In the genomic region with DNA sequence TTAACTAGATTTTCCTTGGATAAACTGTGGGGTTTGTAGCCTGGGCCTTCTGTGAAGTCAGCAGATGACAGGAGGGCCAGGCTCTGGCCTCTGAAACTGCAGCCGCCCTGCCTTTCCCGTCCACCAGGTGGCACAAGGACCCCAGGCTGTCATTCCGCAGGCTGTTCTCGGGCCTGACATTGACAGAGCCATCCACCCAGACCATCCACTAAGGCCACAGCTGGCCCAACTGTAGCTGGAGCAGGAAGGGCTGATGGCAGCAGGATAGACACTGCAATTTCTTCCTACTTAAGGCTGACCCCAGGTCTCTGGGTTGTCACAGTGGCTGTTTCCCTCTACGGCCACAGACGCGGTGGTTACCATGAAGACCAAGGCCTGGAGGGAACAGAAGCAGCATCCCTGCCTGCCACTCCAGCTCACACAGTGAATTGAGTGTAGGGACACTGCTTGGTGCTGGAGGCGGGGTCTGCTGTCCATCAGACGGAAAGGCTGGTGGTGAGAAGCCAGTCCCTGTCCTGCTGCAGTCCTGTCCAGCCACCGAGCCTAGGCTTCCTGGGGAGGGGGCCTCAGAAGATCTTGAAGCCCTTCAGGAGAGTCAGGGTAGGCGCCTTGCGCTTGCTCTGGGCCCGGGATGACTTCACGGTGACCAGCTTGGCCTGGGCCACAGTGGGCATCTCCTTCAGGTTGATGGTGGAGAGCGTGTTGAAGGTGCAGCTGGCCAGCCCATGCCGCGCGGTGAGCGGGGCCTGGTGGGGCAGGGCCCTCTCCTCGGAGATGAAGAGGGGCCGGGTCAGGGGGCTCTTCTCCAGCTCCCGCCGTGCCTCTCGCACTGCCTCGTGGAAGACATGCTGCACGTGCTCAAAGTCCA, we compare ENCODE assay signal across 1 cellular context.
A peak's percentile ranks its signal among the peaks of the same experiment; 100 is the strongest.
TF ChIP-seq lines count a peak whose summit lies in the region.

No MANE protein-coding gene starts in this region.

TF ChIP-seq in HepG2, 621 proteins besides CTCF, POLR2A, EP300 and RAD21 (continues in another document):
- TF ChIP-seq, protein P1, sequence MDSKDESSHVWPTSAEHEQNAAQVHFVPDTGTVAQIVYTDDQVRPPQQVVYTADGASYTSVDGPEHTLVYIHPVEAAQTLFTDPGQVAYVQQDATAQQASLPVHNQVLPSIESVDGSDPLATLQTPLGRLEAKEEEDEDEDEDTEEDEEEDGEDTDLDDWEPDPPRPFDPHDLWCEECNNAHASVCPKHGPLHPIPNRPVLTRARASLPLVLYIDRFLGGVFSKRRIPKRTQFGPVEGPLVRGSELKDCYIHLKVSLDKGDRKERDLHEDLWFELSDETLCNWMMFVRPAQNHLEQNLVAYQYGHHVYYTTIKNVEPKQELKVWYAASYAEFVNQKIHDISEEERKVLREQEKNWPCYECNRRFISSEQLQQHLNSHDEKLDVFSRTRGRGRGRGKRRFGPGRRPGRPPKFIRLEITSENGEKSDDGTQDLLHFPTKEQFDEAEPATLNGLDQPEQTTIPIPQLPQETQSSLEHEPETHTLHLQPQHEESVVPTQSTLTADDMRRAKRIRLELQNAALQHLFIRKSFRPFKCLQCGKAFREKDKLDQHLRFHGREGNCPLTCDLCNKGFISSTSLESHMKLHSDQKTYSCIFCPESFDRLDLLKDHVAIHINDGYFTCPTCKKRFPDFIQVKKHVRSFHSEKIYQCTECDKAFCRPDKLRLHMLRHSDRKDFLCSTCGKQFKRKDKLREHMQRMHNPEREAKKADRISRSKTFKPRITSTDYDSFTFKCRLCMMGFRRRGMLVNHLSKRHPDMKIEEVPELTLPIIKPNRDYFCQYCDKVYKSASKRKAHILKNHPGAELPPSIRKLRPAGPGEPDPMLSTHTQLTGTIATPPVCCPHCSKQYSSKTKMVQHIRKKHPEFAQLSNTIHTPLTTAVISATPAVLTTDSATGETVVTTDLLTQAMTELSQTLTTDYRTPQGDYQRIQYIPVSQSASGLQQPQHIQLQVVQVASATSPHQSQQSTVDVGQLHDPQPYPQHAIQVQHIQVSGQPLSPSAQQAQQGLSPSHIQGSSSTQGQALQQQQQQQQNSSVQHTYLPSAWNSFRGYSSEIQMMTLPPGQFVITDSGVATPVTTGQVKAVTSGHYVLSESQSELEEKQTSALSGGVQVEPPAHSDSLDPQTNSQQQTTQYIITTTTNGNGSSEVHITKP (CRISPR knock-in tag; IDR thresholded peaks at IDR 0.05; ENCODE audit: low read depth) = 0 out of 2 replicates have a peak, but pooled peaks have one; percentile 40
- TF ChIP-seq, protein P2, sequence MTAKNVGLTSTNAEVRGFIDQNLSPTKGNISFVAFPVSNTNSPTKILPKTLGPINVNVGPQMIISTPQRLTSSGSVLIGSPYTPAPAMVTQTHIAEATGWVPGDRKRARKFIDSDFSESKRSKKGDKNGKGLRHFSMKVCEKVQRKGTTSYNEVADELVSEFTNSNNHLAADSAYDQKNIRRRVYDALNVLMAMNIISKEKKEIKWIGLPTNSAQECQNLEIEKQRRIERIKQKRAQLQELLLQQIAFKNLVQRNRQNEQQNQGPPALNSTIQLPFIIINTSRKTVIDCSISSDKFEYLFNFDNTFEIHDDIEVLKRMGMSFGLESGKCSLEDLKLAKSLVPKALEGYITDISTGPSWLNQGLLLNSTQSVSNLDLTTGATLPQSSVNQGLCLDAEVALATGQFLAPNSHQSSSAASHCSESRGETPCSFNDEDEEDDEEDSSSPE (CRISPR knock-in tag; IDR thresholded peaks at IDR 0.05) = no peak
- TF ChIP-seq, protein P3, sequence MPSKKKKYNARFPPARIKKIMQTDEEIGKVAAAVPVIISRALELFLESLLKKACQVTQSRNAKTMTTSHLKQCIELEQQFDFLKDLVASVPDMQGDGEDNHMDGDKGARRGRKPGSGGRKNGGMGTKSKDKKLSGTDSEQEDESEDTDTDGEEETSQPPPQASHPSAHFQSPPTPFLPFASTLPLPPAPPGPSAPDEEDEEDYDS (CRISPR knock-in tag; IDR thresholded peaks at IDR 0.05) = 0 out of 2 replicates have a peak, but pooled peaks have one; percentile 18
- TF ChIP-seq ZNF460 (CRISPR knock-in tag; IDR thresholded peaks at IDR 0.05; ENCODE audit: borderline replicate concordance) (no peak), ZNF24 (IDR thresholded peaks at IDR 0.05) (no peak), ZNF30 (CRISPR knock-in tag; IDR thresholded peaks at IDR 0.05) (no peak), ZFP62 (CRISPR knock-in tag; IDR thresholded peaks at IDR 0.05) (no peak), HDAC2 (CRISPR knock-in tag; IDR thresholded peaks at IDR 0.05) (peak; percentile 29; the same call in 1 of the 2 replicates), NR1H2 (CRISPR knock-in tag; IDR thresholded peaks at IDR 0.05; ENCODE audit: borderline replicate concordance, low read depth) (no peak), HNF4G (IDR thresholded peaks at IDR 0.05; ENCODE audit: borderline replicate concordance, low read depth, low read length) (no peak), HNF4G (CRISPR knock-in tag; IDR thresholded peaks at IDR 0.05; ENCODE audit: borderline replicate concordance, low read depth) (no peak), U2AF1 (optimal IDR thresholded peaks at IDR 0.05; ENCODE audit: low read depth, low read length) (no peak), ZNF607 (CRISPR knock-in tag; IDR thresholded peaks at IDR 0.05; ENCODE audit: borderline replicate concordance) (no peak; the same call in 1 of the 2 replicates), NFE2 (CRISPR knock-in tag; IDR thresholded peaks at IDR 0.05) (no peak), MIER3 (CRISPR knock-in tag; IDR thresholded peaks at IDR 0.05; ENCODE audit: borderline replicate concordance) (0 out of 2 replicates have a peak, but pooled peaks have one; percentile 62), ZNF263 (CRISPR knock-in tag; IDR thresholded peaks at IDR 0.05) (no peak), HIVEP1 (CRISPR knock-in tag; IDR thresholded peaks at IDR 0.05) (no peak), ZNF207 (IDR thresholded peaks at IDR 0.05; ENCODE audit: borderline replicate concordance) (no peak), WIZ (CRISPR knock-in tag; IDR thresholded peaks at IDR 0.05) (no peak), ZSCAN25 (CRISPR knock-in tag; IDR thresholded peaks at IDR 0.05) (no peak), SIN3A (IDR thresholded peaks at IDR 0.05; ENCODE audit: borderline replicate concordance, low read depth, low read length) (no peak), ZNF570 (CRISPR knock-in tag; IDR thresholded peaks at IDR 0.05; ENCODE audit: borderline replicate concordance) (no peak), CC2D1A (CRISPR knock-in tag; IDR thresholded peaks at IDR 0.05) (no peak), ZNF496 (CRISPR knock-in tag; IDR thresholded peaks at IDR 0.05; ENCODE audit: insufficient replicate concordance) (no peak), MIER2 (CRISPR knock-in tag; IDR thresholded peaks at IDR 0.05) (0 out of 2 replicates have a peak, but pooled peaks have one; percentile 45), ZNF331 (CRISPR knock-in tag; IDR thresholded peaks at IDR 0.05) (peak; percentile 69; the same call in 1 of the 2 replicates), SALL1 (CRISPR knock-in tag; IDR thresholded peaks at IDR 0.05) (peak; percentile 47; the same call in 1 of the 2 replicates), SMC3 (IDR thresholded peaks at IDR 0.05; ENCODE audit: low read length) (peak; percentile 98), RBAK (CRISPR knock-in tag; IDR thresholded peaks at IDR 0.05) (no peak), ZNF256 (CRISPR knock-in tag; conservative IDR thresholded peaks at IDR 0.05) (no peak), FOXA3 (CRISPR knock-in tag; IDR thresholded peaks at IDR 0.05) (peak; percentile 61), ZNF644 (CRISPR knock-in tag; IDR thresholded peaks at IDR 0.05; ENCODE audit: low read depth) (0 out of 2 replicates have a peak, but pooled peaks have one; percentile 28), ZNF446 (CRISPR knock-in tag; IDR thresholded peaks at IDR 0.05) (no peak), KMT2B (CRISPR knock-in tag; IDR thresholded peaks at IDR 0.05) (peak; percentile 52; the same call in 1 of the 2 replicates)
- TF ChIP-seq, protein P4, sequence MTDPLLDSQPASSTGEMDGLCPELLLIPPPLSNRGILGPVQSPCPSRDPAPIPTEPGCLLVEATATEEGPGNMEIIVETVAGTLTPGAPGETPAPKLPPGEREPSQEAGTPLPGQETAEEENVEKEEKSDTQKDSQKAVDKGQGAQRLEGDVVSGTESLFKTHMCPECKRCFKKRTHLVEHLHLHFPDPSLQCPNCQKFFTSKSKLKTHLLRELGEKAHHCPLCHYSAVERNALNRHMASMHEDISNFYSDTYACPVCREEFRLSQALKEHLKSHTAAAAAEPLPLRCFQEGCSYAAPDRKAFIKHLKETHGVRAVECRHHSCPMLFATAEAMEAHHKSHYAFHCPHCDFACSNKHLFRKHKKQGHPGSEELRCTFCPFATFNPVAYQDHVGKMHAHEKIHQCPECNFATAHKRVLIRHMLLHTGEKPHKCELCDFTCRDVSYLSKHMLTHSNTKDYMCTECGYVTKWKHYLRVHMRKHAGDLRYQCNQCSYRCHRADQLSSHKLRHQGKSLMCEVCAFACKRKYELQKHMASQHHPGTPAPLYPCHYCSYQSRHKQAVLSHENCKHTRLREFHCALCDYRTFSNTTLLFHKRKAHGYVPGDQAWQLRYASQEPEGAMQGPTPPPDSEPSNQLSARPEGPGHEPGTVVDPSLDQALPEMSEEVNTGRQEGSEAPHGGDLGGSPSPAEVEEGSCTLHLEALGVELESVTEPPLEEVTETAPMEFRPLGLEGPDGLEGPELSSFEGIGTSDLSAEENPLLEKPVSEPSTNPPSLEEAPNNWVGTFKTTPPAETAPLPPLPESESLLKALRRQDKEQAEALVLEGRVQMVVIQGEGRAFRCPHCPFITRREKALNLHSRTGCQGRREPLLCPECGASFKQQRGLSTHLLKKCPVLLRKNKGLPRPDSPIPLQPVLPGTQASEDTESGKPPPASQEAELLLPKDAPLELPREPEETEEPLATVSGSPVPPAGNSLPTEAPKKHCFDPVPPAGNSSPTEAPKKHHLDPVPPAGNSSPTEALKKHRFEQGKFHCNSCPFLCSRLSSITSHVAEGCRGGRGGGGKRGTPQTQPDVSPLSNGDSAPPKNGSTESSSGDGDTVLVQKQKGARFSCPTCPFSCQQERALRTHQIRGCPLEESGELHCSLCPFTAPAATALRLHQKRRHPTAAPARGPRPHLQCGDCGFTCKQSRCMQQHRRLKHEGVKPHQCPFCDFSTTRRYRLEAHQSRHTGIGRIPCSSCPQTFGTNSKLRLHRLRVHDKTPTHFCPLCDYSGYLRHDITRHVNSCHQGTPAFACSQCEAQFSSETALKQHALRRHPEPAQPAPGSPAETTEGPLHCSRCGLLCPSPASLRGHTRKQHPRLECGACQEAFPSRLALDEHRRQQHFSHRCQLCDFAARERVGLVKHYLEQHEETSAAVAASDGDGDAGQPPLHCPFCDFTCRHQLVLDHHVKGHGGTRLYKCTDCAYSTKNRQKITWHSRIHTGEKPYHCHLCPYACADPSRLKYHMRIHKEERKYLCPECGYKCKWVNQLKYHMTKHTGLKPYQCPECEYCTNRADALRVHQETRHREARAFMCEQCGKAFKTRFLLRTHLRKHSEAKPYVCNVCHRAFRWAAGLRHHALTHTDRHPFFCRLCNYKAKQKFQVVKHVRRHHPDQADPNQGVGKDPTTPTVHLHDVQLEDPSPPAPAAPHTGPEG (CRISPR knock-in tag; IDR thresholded peaks at IDR 0.05) = no peak
- TF ChIP-seq, protein P5, sequence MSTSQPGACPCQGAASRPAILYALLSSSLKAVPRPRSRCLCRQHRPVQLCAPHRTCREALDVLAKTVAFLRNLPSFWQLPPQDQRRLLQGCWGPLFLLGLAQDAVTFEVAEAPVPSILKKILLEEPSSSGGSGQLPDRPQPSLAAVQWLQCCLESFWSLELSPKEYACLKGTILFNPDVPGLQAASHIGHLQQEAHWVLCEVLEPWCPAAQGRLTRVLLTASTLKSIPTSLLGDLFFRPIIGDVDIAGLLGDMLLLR (CRISPR knock-in tag; IDR thresholded peaks at IDR 0.05) = no peak
- TF ChIP-seq, protein P6, sequence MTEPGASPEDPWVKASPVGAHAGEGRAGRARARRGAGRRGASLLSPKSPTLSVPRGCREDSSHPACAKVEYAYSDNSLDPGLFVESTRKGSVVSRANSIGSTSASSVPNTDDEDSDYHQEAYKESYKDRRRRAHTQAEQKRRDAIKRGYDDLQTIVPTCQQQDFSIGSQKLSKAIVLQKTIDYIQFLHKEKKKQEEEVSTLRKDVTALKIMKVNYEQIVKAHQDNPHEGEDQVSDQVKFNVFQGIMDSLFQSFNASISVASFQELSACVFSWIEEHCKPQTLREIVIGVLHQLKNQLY (CRISPR knock-in tag; IDR thresholded peaks at IDR 0.05) = no peak
- TF ChIP-seq, protein P7, sequence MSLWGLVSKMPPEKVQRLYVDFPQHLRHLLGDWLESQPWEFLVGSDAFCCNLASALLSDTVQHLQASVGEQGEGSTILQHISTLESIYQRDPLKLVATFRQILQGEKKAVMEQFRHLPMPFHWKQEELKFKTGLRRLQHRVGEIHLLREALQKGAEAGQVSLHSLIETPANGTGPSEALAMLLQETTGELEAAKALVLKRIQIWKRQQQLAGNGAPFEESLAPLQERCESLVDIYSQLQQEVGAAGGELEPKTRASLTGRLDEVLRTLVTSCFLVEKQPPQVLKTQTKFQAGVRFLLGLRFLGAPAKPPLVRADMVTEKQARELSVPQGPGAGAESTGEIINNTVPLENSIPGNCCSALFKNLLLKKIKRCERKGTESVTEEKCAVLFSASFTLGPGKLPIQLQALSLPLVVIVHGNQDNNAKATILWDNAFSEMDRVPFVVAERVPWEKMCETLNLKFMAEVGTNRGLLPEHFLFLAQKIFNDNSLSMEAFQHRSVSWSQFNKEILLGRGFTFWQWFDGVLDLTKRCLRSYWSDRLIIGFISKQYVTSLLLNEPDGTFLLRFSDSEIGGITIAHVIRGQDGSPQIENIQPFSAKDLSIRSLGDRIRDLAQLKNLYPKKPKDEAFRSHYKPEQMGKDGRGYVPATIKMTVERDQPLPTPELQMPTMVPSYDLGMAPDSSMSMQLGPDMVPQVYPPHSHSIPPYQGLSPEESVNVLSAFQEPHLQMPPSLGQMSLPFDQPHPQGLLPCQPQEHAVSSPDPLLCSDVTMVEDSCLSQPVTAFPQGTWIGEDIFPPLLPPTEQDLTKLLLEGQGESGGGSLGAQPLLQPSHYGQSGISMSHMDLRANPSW (CRISPR knock-in tag; IDR thresholded peaks at IDR 0.05; ENCODE audit: borderline replicate concordance) = no peak
- TF ChIP-seq, protein P8, sequence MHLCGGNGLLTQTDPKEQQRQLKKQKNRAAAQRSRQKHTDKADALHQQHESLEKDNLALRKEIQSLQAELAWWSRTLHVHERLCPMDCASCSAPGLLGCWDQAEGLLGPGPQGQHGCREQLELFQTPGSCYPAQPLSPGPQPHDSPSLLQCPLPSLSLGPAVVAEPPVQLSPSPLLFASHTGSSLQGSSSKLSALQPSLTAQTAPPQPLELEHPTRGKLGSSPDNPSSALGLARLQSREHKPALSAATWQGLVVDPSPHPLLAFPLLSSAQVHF (CRISPR knock-in tag; IDR thresholded peaks at IDR 0.05) = no peak
- TF ChIP-seq, protein P9, sequence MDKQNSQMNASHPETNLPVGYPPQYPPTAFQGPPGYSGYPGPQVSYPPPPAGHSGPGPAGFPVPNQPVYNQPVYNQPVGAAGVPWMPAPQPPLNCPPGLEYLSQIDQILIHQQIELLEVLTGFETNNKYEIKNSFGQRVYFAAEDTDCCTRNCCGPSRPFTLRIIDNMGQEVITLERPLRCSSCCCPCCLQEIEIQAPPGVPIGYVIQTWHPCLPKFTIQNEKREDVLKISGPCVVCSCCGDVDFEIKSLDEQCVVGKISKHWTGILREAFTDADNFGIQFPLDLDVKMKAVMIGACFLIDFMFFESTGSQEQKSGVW (CRISPR knock-in tag; IDR thresholded peaks at IDR 0.05; ENCODE audit: borderline replicate concordance) = no peak
